ENCODE assay signal across 8 cellular contexts in genomic region chr10:3068201-3068967, GRCh38. TPM values are rescaled to one million over a fixed set of nuclear protein-coding genes. Genes with fewer than 3 reads are reported as not detected.
DNase-seq lines count a peak whose midpoint lies in the region; ATAC-seq and TF ChIP-seq lines count a peak whose summit lies in the region.

No MANE protein-coding gene starts in this region.

- peak overlapping the region; percentile 58 for H3K27ac ChIP-seq in caudate nucleus (ENCODE audit: low read depth, low read length)

- in situ Hi-C loops in G401 (cut with HindIII; ENCODE audit: low sequenced_read_pairs): no loop called here

- peak overlapping the region; percentile 50 for H3K27ac Mint-ChIP-seq in activated B cell treated with CpG ODN at 0.5 μM for 24 hours

- H3K4me1 Mint-ChIP-seq in activated B cell treated with CpG ODN at 0.5 μM for 24 hours: peaks cover 35% of the 10 kb centered on the region

- H3K36me3 ChIP-seq in kidney epithelial cell (ENCODE audit: control insufficient read depth, insufficient read depth, low read length): peaks cover 4% of the 10 kb centered on the region

- TF ChIP-seq CTCF in LNCaP clone FGC (IDR thresholded peaks at IDR 0.05; ENCODE audit: control insufficient read depth, extremely low read depth, insufficient read depth) (no peak), activated B cell treated with CpG ODN at 0.5 μM for 24 hours (IDR thresholded peaks at IDR 0.05) (no peak), kidney epithelial cell (IDR thresholded peaks at IDR 0.05; ENCODE audit: insufficient read depth, low read length, poor library complexity, severe bottlenecking) (no peak)

- DNase-seq in G401 (ENCODE audit: low spot score) (peak; percentile 62), LNCaP clone FGC (ENCODE audit: low read depth) (no peak), activated B cell treated with CpG ODN at 0.5 μM for 24 hours (peak; percentile 44), caudate nucleus (lab: John Stamatoyannopoulos, UW) (peak in 36 of 61 donors; percentile 18 to 76 (median 50)), kidney epithelial cell (ENCODE audit: low read depth) (no peak), superior temporal gyrus (ENCODE audit: extremely low spot score) (no peak)
- peak in 3 of 4 experiments; percentile 40 to 56 (median 53) for DNase-seq in stimulated activated CD4-positive, alpha-beta T cell treated with anti-CD3 and anti-CD28 coated beads, Interleukin-1b, Interleukin-23, amount 100 ng/mL, for 24 hours (ENCODE audit: low read depth in 4 of 4, low spot score in 1 of 4)

- no peaks in the 10 kb centered on the region for H3K27me3 Mint-ChIP-seq in activated B cell treated with CpG ODN at 0.5 μM for 24 hours

- H3K36me3 Mint-ChIP-seq in activated B cell treated with CpG ODN at 0.5 μM for 24 hours (ENCODE audit: low read depth): peaks cover 13% of the 10 kb centered on the region

- CTCF ChIA-PET in activated B cell treated with CpG ODN at 0.5 μM for 24 hours (lab: Charles Lee): no interaction called here

- POLR2A ChIA-PET in activated B cell treated with CpG ODN at 0.5 μM for 24 hours (lab: Charles Lee): no interaction called here

- peak; percentile 43 for ATAC-seq in GM21723 (IDR thresholded peaks at IDR 0.05; ENCODE audit: unreplicated experiment)
- peak; percentile 25 for ATAC-seq in activated B cell treated with CpG ODN at 0.5 μM for 24 hours (ENCODE audit: low read depth)

- intact Hi-C loops in activated B cell treated with CpG ODN at 0.5 μM for 24 hours (cut with micrococcal nuclease): loop anchor here (1.0 to 10.0 kb wide), 2 partner anchors 104 to 1334 kb away; partner anchors contain the start of genes ADARB2 and PITRM1

- H3K9me3 Mint-ChIP-seq in activated B cell treated with CpG ODN at 0.5 μM for 24 hours: no peaks in the 10 kb centered on the region

- H3K4me3 Mint-ChIP-seq in activated B cell treated with CpG ODN at 0.5 μM for 24 hours: peak overlapping the region; percentile 90

- peaks cover 2% of the 10 kb centered on the region for H3K27me3 ChIP-seq in kidney epithelial cell (ENCODE audit: control insufficient read depth, insufficient read depth, low read length)

- H3K4me3 ChIP-seq in LNCaP clone FGC (ENCODE audit: low read depth, low read length) (peak overlapping the region; percentile 89), kidney epithelial cell (ENCODE audit: low read depth, low read length) (peak overlapping the region; percentile 91)

RNA-seq across cellular contexts. Expression of gene PFKP, which starts 1.0 kb away (rescaled TPM):
- 200 and 222 TPM in 2 replicates for total RNA-seq in G401 (2014; rRNA removed; shearing (Covaris generic))
- 42.8 and 44.7 TPM in 2 replicates for total RNA-seq in activated B cell treated with CpG ODN at 0.5 μM for 24 hours
- total RNA-seq in kidney epithelial cell: 292 and 295 TPM in 2 replicates

Comparison
In these comparisons a context has a peak if more than half of its experiments do, and no peak if none do; other contexts are left out.
1. DNase-seq: peak in G401 (single experiment), activated B cell treated with CpG ODN at 0.5 μM for 24 hours (single experiment), caudate nucleus (36 of 61) and stimulated activated CD4-positive, alpha-beta T cell treated with anti-CD3 and anti-CD28 coated beads, Interleukin-1b, Interleukin-23, amount 100 ng/mL, for 24 hours (3 of 4); none in LNCaP clone FGC (single experiment), kidney epithelial cell (single experiment) and superior temporal gyrus (single experiment).